In the genomic region with DNA sequence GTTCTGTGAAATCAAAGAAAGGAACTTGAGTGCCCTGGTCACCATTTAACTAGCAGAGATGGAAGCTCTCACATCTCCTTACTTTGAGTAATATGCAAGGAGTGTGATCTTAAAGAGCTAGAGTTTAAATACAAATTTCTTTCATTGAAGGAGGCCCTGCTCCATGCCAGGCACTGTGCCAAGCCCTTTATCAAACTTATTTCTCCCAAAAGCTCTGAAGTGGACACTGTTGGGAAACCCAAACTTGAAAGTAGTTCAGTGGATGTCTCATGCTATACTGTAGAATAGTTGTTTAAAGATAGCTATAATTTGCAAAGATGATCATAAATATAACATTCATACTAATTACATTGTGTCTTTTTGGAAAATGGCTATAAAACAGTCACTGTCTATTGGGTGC, we compare ENCODE assay signal across 20 cellular contexts. TPM values are rescaled to one million over a fixed set of nuclear protein-coding genes. Genes with fewer than 3 reads are reported as not detected.
DNase-seq lines count a peak whose midpoint lies in the region; ATAC-seq and TF ChIP-seq lines count a peak whose summit lies in the region.
"Had no signal": no experiment of that assay in that cellular context is flagged by ENCODE, and none has a peak within 500 bp of the region (broad histone marks: within the 10 kb centered on the region; RNA-seq: fewer than 3 reads in every experiment).

No MANE protein-coding gene starts in this region.

- H3K4me1 ChIP-seq in subcutaneous abdominal adipose tissue (ENCODE audit: control insufficient read depth in 5 of 5, insufficient read depth in 5 of 5, low read length in 5 of 5): peaks cover 3 to 17% (median 15%) of the 10 kb centered on the region in 5 donors
- H3K4me1 ChIP-seq: Caco-2 had no signal

- H3K36me3 ChIP-seq in subcutaneous abdominal adipose tissue (ENCODE audit: control insufficient read depth in 5 of 5, insufficient read depth in 5 of 5, low read length in 5 of 5): peaks cover 0 to 16% (median 14%) of the 10 kb centered on the region in 5 donors
- H3K36me3 ChIP-seq: BLaER1 had no signal

- intact Hi-C loops in Right ventricle myocardium inferior (cut with DNase I): no loop called here
- intact Hi-C loops in left cardiac atrium (cut with DNase I): no loop called here

- ATAC-seq in Right ventricle myocardium inferior (peak; percentile 37), left cardiac atrium (no peak)
- ATAC-seq: CD8-positive, alpha-beta T cell had no signal

- H3K4me3 ChIP-seq in fibroblast of the aortic adventitia (ENCODE audit: low read depth, low read length) (no peak overlapping the region), subcutaneous abdominal adipose tissue (ENCODE audit: low read depth in 1 of 5, low read length in 5 of 5) (no peak overlapping the region)
- H3K4me3 ChIP-seq: BLaER1, GM23248 had no signal

- no peak overlapping the region for H3K9ac ChIP-seq in subcutaneous abdominal adipose tissue (ENCODE audit: low read length in 5 of 5)
- H3K9ac ChIP-seq: BLaER1, GM23248 had no signal

- no peaks in the 10 kb centered on the region for H3K9me3 ChIP-seq in subcutaneous abdominal adipose tissue (ENCODE audit: control insufficient read depth in 5 of 5, low read length in 5 of 5)
- H3K9me3 ChIP-seq: BLaER1, Caco-2 had no signal

- TF ChIP-seq CTCF in VCaP (conservative IDR thresholded peaks at IDR 0.05) (no peak), fibroblast of the aortic adventitia (IDR thresholded peaks at IDR 0.05; ENCODE audit: insufficient read depth, low read length) (no peak)

- DNase-seq in Right ventricle myocardium inferior (ENCODE audit: missing footprints): no peak
- no peak for DNase-seq in left cardiac atrium
- peak; percentile 80 for DNase-seq in fibroblast of the aortic adventitia (ENCODE audit: low read depth)
- DNase-seq in NCI-H2029 (lab: John Stamatoyannopoulos, UW): no peak
- DNase-seq in activated naive CD4-positive, alpha-beta T cell treated with anti-CD3 and anti-CD28 coated beads, Interleukin-2, amount 50 U/mL, for 16 hours: no peak
- DNase-seq: Caco-2; CD4-positive, CD25-positive, alpha-beta regulatory T cell; CD8-positive, alpha-beta T cell; DMS153; DND-41; GM23248; H7; HCEC 1CT had no signal

- H3K27me3 ChIP-seq in subcutaneous abdominal adipose tissue (ENCODE audit: control insufficient read depth in 5 of 5, insufficient read depth in 4 of 5, low read length in 5 of 5): no peaks in the 10 kb centered on the region
- H3K27me3 ChIP-seq: BLaER1 had no signal

- H3K27ac ChIP-seq in VCaP: peak overlapping the region; percentile 30; the same call in 1 of the 2 replicates
- H3K27ac ChIP-seq in subcutaneous abdominal adipose tissue (ENCODE audit: low read depth, low read length): peak overlapping the region; percentile 6
- H3K27ac ChIP-seq: 22Rv1, BLaER1, C4-2B, GM23248 had no signal

RNA-seq across cellular contexts. Expression of a gene that starts 17.1 kb away (rescaled TPM):
- total RNA-seq in Right ventricle myocardium inferior (5.8 TPM), left cardiac atrium (10 to 100 TPM; 11.1 to 26.5 TPM), fibroblast of the aortic adventitia (ENCODE audit: low replicate concordance) (10.9 and 22.0 TPM in 2 replicates)
- total RNA-seq: B cell; Caco-2; CD4-positive, CD25-positive, alpha-beta regulatory T cell; CD8-positive, alpha-beta T cell; H1; H7 had no signal
